In the genomic region with DNA sequence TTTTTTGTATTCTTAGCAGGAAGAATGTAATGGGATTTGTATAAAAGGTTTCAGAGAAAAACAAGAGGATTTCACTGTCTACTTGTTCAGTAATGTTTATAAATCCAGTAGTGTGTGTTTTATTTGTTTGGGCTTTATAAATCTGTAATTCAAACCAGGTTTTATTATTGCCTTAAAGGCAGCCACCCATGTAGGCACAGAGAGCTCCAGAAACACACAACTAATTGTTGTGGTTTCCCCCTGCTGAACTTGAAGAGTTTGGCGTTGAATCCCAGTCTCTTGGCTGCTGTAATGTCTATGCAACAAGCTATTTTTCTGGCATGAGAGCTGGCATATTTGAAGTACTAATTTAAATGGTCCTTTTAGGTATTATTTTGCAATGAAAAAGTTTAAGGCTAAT, we compare ENCODE assay signal across 19 cellular contexts.
DNase-seq lines count a peak whose midpoint lies in the region; ATAC-seq and TF ChIP-seq lines count a peak whose summit lies in the region.
"Had no signal": no experiment of that assay in that cellular context is flagged by ENCODE, and none has a peak within 500 bp of the region (broad histone marks: within the 10 kb centered on the region; RNA-seq: fewer than 3 reads in every experiment).

No MANE protein-coding gene starts in this region.

- intact Hi-C loops in prostate gland (cut with DNase I) = no loop called here

- no peaks in the 10 kb centered on the region for H3K9me3 ChIP-seq in prostate gland
- H3K9me3 ChIP-seq: BLaER1, breast epithelium, spleen had no signal

- H3K27me3 ChIP-seq in prostate gland (replicated peaks; ENCODE audit: insufficient read depth) = no peaks in the 10 kb centered on the region
- H3K27me3 ChIP-seq: BLaER1, breast epithelium, spleen had no signal

- in situ Hi-C loops in SK-MEL-5 (cut with HindIII; ENCODE audit: low pct_unique_long_range_greater_than_20kb, low sequenced_read_pairs) = no loop called here

- no peak overlapping the region for H3K27ac ChIP-seq in prostate gland
- H3K27ac ChIP-seq: BLaER1, breast epithelium, spleen had no signal

- no peak for TF ChIP-seq CTCF in fibroblast of pulmonary artery (IDR thresholded peaks at IDR 0.05; ENCODE audit: low read length, missing control alignments)
- TF ChIP-seq CTCF in prostate gland (IDR thresholded peaks at IDR 0.05) = no peak

- no peak for ATAC-seq in HG03175 (IDR thresholded peaks at IDR 0.05; ENCODE audit: unreplicated experiment)
- ATAC-seq: activated CD4-positive, alpha-beta T cell treated with anti-CD3 and anti-CD28 coated beads for 36 hours; left lobe of liver; T-cell had no signal

- peaks cover 13% of the 10 kb centered on the region for H3K4me1 ChIP-seq in prostate gland (replicated peaks)
- H3K4me1 ChIP-seq: BLaER1, breast epithelium, spleen had no signal

- DNase-seq in EH (ENCODE audit: low read depth) (peak; percentile 75), SK-MEL-5 (ENCODE audit: low read depth, low spot score) (peak; percentile 77), fibroblast of pulmonary artery (ENCODE audit: low read depth) (peak; percentile 34), prostate gland (ENCODE audit: low spot score) (peak; percentile 21), NCI-H2107 treated with DMSO at 0.1 percent for 48 hours (lab: John Stamatoyannopoulos, UW; ENCODE audit: unreplicated experiment) (no peak)
- DNase-seq in stimulated activated CD4-positive, alpha-beta T cell treated with anti-CD3 and anti-CD28 coated beads, Interleukin-4, amount 100 ng/mL, for 4 hours = no peak
- DNase-seq in stimulated activated naive CD4-positive, alpha-beta T cell treated with Interleukin-2 at 50 U/mL for 16 hours (lab: John Stamatoyannopoulos, UW) = no peak
- DNase-seq: activated CD4-positive, alpha-beta T cell treated with anti-CD3 and anti-CD28 coated beads for 36 hours; cortex of kidney; midbrain; NCI-H1092 treated with DMSO at 0.1 percent for 48 hours; NCI-H2081 treated with DMSO at 0.1 percent for 48 hours; NCI-H510A treated with DMSO at 0.1 percent for 48 hours; spleen; T-cell had no signal

- no peak overlapping the region for H3K4me3 ChIP-seq in fibroblast of pulmonary artery (replicated peaks; ENCODE audit: low read depth, low read length)
- H3K4me3 ChIP-seq in prostate gland = no peak overlapping the region
- H3K4me3 ChIP-seq: BLaER1, breast epithelium, spleen had no signal

- WGBS in prostate gland = 17% methylated on average over 1 of the region's 1 CpG

- TF ChIP-seq POLR2A in prostate gland (IDR thresholded peaks at IDR 0.05) = no peak

- no peaks in the 10 kb centered on the region for H3K36me3 ChIP-seq in prostate gland
- H3K36me3 ChIP-seq: BLaER1, breast epithelium, spleen had no signal

Comparison
In these comparisons a context has a peak if more than half of its experiments do, and no peak if none do; other contexts are left out.
1. DNase-seq: peak in EH (single experiment), SK-MEL-5 (single experiment), fibroblast of pulmonary artery (single experiment) and prostate gland (single experiment); none in stimulated activated CD4-positive, alpha-beta T cell treated with anti-CD3 and anti-CD28 coated beads, Interleukin-4, amount 100 ng/mL, for 4 hours (0 of 2), NCI-H2107 treated with DMSO at 0.1 percent for 48 hours (single experiment) and stimulated activated naive CD4-positive, alpha-beta T cell treated with Interleukin-2 at 50 U/mL for 16 hours (single experiment).